In genomic region chr13:110517505-110518149, GRCh38 we compare ENCODE assay signal across 1 cellular context.
TF ChIP-seq lines count a peak whose summit lies in the region.

No MANE protein-coding gene starts in this region.

TF ChIP-seq in H1, 55 proteins besides CTCF, POLR2A, EP300 and RAD21:
- TF ChIP-seq NANOG (IDR thresholded peaks at IDR 0.05; ENCODE audit: insufficient read depth, low read depth, low read length, poor library complexity, severe bottlenecking): no peak
- no peak for TF ChIP-seq RNF2 (IDR thresholded peaks at IDR 0.05; ENCODE audit: borderline replicate concordance, low read depth, low read length, missing control alignments, poor library complexity, severe bottlenecking)
- no peak for TF ChIP-seq KDM4A (IDR thresholded peaks at IDR 0.05; ENCODE audit: low read depth, low read length, severe bottlenecking)
- TF ChIP-seq FOSL1 (IDR thresholded peaks at IDR 0.05; ENCODE audit: insufficient read depth, low read depth, low read length): no peak
- no peak for TF ChIP-seq NRF1 (IDR thresholded peaks at IDR 0.05; ENCODE audit: low read depth, low read length)
- no peak for TF ChIP-seq JUND (IDR thresholded peaks at IDR 0.05; ENCODE audit: low read length)
- no peak for TF ChIP-seq HDAC6 (IDR thresholded peaks at IDR 0.05; ENCODE audit: low read depth, low read length)
- TF ChIP-seq, protein P1, sequence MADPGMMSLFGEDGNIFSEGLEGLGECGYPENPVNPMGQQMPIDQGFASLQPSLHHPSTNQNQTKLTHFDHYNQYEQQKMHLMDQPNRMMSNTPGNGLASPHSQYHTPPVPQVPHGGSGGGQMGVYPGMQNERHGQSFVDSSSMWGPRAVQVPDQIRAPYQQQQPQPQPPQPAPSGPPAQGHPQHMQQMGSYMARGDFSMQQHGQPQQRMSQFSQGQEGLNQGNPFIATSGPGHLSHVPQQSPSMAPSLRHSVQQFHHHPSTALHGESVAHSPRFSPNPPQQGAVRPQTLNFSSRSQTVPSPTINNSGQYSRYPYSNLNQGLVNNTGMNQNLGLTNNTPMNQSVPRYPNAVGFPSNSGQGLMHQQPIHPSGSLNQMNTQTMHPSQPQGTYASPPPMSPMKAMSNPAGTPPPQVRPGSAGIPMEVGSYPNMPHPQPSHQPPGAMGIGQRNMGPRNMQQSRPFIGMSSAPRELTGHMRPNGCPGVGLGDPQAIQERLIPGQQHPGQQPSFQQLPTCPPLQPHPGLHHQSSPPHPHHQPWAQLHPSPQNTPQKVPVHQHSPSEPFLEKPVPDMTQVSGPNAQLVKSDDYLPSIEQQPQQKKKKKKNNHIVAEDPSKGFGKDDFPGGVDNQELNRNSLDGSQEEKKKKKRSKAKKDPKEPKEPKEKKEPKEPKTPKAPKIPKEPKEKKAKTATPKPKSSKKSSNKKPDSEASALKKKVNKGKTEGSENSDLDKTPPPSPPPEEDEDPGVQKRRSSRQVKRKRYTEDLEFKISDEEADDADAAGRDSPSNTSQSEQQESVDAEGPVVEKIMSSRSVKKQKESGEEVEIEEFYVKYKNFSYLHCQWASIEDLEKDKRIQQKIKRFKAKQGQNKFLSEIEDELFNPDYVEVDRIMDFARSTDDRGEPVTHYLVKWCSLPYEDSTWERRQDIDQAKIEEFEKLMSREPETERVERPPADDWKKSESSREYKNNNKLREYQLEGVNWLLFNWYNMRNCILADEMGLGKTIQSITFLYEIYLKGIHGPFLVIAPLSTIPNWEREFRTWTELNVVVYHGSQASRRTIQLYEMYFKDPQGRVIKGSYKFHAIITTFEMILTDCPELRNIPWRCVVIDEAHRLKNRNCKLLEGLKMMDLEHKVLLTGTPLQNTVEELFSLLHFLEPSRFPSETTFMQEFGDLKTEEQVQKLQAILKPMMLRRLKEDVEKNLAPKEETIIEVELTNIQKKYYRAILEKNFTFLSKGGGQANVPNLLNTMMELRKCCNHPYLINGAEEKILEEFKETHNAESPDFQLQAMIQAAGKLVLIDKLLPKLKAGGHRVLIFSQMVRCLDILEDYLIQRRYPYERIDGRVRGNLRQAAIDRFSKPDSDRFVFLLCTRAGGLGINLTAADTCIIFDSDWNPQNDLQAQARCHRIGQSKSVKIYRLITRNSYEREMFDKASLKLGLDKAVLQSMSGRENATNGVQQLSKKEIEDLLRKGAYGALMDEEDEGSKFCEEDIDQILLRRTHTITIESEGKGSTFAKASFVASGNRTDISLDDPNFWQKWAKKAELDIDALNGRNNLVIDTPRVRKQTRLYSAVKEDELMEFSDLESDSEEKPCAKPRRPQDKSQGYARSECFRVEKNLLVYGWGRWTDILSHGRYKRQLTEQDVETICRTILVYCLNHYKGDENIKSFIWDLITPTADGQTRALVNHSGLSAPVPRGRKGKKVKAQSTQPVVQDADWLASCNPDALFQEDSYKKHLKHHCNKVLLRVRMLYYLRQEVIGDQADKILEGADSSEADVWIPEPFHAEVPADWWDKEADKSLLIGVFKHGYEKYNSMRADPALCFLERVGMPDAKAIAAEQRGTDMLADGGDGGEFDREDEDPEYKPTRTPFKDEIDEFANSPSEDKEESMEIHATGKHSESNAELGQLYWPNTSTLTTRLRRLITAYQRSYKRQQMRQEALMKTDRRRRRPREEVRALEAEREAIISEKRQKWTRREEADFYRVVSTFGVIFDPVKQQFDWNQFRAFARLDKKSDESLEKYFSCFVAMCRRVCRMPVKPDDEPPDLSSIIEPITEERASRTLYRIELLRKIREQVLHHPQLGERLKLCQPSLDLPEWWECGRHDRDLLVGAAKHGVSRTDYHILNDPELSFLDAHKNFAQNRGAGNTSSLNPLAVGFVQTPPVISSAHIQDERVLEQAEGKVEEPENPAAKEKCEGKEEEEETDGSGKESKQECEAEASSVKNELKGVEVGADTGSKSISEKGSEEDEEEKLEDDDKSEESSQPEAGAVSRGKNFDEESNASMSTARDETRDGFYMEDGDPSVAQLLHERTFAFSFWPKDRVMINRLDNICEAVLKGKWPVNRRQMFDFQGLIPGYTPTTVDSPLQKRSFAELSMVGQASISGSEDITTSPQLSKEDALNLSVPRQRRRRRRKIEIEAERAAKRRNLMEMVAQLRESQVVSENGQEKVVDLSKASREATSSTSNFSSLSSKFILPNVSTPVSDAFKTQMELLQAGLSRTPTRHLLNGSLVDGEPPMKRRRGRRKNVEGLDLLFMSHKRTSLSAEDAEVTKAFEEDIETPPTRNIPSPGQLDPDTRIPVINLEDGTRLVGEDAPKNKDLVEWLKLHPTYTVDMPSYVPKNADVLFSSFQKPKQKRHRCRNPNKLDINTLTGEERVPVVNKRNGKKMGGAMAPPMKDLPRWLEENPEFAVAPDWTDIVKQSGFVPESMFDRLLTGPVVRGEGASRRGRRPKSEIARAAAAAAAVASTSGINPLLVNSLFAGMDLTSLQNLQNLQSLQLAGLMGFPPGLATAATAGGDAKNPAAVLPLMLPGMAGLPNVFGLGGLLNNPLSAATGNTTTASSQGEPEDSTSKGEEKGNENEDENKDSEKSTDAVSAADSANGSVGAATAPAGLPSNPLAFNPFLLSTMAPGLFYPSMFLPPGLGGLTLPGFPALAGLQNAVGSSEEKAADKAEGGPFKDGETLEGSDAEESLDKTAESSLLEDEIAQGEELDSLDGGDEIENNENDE (IDR thresholded peaks at IDR 0.05; ENCODE audit: insufficient replicate concordance, low read length): no peak
- TF ChIP-seq EGR1 (IDR thresholded peaks at IDR 0.05; ENCODE audit: borderline replicate concordance, low read depth, low read length): no peak
- TF ChIP-seq SIN3A (conservative IDR thresholded peaks at IDR 0.05 in 1 of 2, IDR thresholded peaks at IDR 0.05 in 1 of 2; ENCODE audit: low read depth in 1 of 2, low read length in 2 of 2): no peak
